26 cellular contexts compared by ENCODE assay signal in the genomic region with DNA sequence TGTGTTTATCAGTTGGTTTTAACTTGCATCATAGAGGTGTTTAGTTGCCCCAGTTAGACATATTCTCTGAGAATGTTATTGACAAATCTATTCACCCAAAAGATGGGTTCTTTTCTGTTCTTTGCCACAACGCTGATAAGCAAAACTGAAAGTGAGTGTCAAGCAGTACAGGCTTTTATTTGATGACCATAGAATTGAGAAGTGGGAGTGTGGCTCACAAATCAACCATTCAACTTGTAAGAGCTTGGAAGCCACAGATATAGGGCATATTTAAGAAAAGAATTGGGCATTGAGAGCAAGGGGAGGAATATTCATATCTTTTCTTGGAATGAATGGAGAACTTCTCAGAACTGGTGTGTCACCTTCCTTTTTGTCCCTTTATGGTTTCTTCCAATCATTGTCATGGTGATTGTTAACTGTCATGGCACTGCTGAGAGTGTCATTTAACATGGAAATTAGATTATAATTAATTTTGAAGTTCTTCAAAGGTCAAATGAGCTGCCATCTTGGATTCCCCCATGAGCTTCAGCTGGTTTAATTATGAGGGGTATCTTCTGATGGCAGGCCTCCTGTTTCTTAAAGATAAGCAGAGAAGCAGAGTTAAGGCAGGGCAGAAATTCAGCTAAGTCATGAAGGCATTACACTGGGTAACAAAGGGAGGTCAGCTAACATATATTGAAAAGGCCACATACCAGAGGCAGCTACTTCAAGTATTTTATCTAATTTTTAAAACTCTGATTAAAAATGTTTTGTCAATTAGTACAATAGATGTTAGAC.
DNase-seq lines count a peak whose midpoint lies in the region; ATAC-seq, FAIRE-seq and TF ChIP-seq lines count a peak whose summit lies in the region.
"Had no signal": no experiment of that assay in that cellular context is flagged by ENCODE, and none has a peak within 500 bp of the region (broad histone marks: within the 10 kb centered on the region; RNA-seq: fewer than 3 reads in every experiment).

No MANE protein-coding gene starts in this region.

- no peak for TF ChIP-seq RAD21 in K562 (CRISPR knock-in tag; conservative IDR thresholded peaks at IDR 0.05 in 1 of 2, IDR thresholded peaks at IDR 0.05 in 1 of 2)

- H3K9me3 ChIP-seq in K562 (replicated peaks; ENCODE audit: control insufficient read depth, insufficient read depth, low read depth, low read length) (no peaks in the 10 kb centered on the region), heart left ventricle (peaks cover 0 to 14% (median 0%) of the 10 kb centered on the region in 12 donors)
- H3K9me3 ChIP-seq: BLaER1 treated with 17β-estradiol and CSF1 and Interleukin-3, amounts not matched to agents 10 nM and 100 nM; SJSA1 had no signal

- TF ChIP-seq CTCF in K562 (IDR thresholded peaks at IDR 0.05 in 2 of 3, conservative IDR thresholded peaks at IDR 0.05 in 1 of 3; ENCODE audit: insufficient read depth in 2 of 3, low read depth in 1 of 3, low read length in 3 of 3) (no peak), heart left ventricle (IDR thresholded peaks at IDR 0.05) (no peak)

- H3K4me3 ChIP-seq in K562 (no peak overlapping the region), heart left ventricle (no peak overlapping the region)
- H3K4me3 ChIP-seq: BLaER1 treated with 17β-estradiol and CSF1 and Interleukin-3, amounts not matched to agents 10 nM and 100 nM; SJSA1 had no signal

- H3K36me3 ChIP-seq in K562 (ENCODE audit: control insufficient read depth, insufficient read depth, low read length), result no peaks in the 10 kb centered on the region
- no peaks in the 10 kb centered on the region for H3K36me3 ChIP-seq in heart left ventricle
- H3K36me3 ChIP-seq: BLaER1 treated with 17β-estradiol and CSF1 and Interleukin-3, amounts not matched to agents 10 nM and 100 nM; SJSA1 had no signal

- H3K9ac ChIP-seq in K562 (ENCODE audit: insufficient read depth in 1 of 2, low read depth in 2 of 2, low read length in 2 of 2), result peak overlapping the region in 1 of 2 experiments; percentile 73; a peak in 2 of 4 replicates
- H3K9ac ChIP-seq: BLaER1 treated with 17β-estradiol and CSF1 and Interleukin-3, amounts not matched to agents 10 nM and 100 nM had no signal

- no peak for TF ChIP-seq POLR2A in K562 (conservative IDR thresholded peaks at IDR 0.05)
- no peak for TF ChIP-seq POLR2A in heart left ventricle (IDR thresholded peaks at IDR 0.05)

- H4K20me1 ChIP-seq in K562 (replicated peaks; ENCODE audit: control insufficient read depth, insufficient read depth, low read length), result no peaks in the 10 kb centered on the region
- H4K20me1 ChIP-seq: BLaER1 treated with 17β-estradiol and CSF1 and Interleukin-3, amounts not matched to agents 10 nM and 100 nM had no signal

- intact Hi-C loops in K562 (cut with micrococcal nuclease), result loop anchor here (1.0 to 5.0 kb wide), 2 partner anchors 23 to 66 kb away; no protein-coding TSS in a partner anchor
- intact Hi-C loops in heart left ventricle (cut with DNase I), result no loop called here

- peak; percentile 89 for FAIRE-seq in K562 (lab: Jason Lieb, UNC)
- FAIRE-seq: H54 had no signal

- peak overlapping the region; percentile 94 for H2AFZ ChIP-seq in K562 (ENCODE audit: low read depth, low read length)

- in situ Hi-C loops in K562 (cut with MboI), result loop anchor here (25.0 kb wide), 1 partner anchor 1921 kb away; the partner anchor contains the start of gene TBX18

- H3K27ac ChIP-seq in K562 (ENCODE audit: extremely low read depth, low read depth, low read length) (peak overlapping the region; percentile 95), heart left ventricle (no peak overlapping the region)
- H3K27ac ChIP-seq: BLaER1 treated with 17β-estradiol and CSF1 and Interleukin-3, amounts not matched to agents 10 nM and 100 nM; SJSA1 had no signal

- POLR2A ChIA-PET in K562 (lab: Yijun Ruan, JAX), result interaction anchor here (0.7 to 1.2 kb wide), 2 partner anchors 43 to 55 kb away, joined by 3 to 4 read pairs; no protein-coding TSS in a partner anchor

- H3K27me3 ChIP-seq in K562 (ENCODE audit: control insufficient read depth in 2 of 2, insufficient read depth in 2 of 2, low read length in 2 of 2) (no peaks in the 10 kb centered on the region), heart left ventricle (no peaks in the 10 kb centered on the region)
- H3K27me3 ChIP-seq: BLaER1 treated with 17β-estradiol and CSF1 and Interleukin-3, amounts not matched to agents 10 nM and 100 nM; SJSA1 had no signal

- H3K9me1 ChIP-seq in K562 (ENCODE audit: control insufficient read depth, insufficient read depth, low read length), result no peaks in the 10 kb centered on the region

- no TSS peak for BruUV-seq in K562 (replicated peaks; lab: Mats Ljungman, UMichigan)

- 0% methylated on average over 1 of the region's 1 CpG for WGBS in K562 (ENCODE audit: insufficient coverage, low coverage, missing lambda C conversion rate)
- WGBS in heart left ventricle, 4 donors, result 66 to 83% (median 72%) methylated on average over 1 of the region's 1 CpG

- no peaks in the 10 kb centered on the region for H3K79me2 ChIP-seq in K562 (ENCODE audit: control insufficient read depth, insufficient read depth, low read length)

- CTCF ChIA-PET in K562 (lab: Yijun Ruan, JAX; ENCODE audit: low intra/inter-chr PET ratio), result no interaction called here

- H3K4me2 ChIP-seq in K562 (ENCODE audit: insufficient read depth, low read length), result peak overlapping the region; percentile 40
- H3K4me2 ChIP-seq: BLaER1 treated with 17β-estradiol and CSF1 and Interleukin-3, amounts not matched to agents 10 nM and 100 nM had no signal

- peak; percentile 57 for ATAC-seq in HG03520 (IDR thresholded peaks at IDR 0.05; ENCODE audit: unreplicated experiment)
- peak; percentile 89 for ATAC-seq in K562
- ATAC-seq in heart left ventricle, result no peak
- no peak for ATAC-seq in HG03025 (IDR thresholded peaks at IDR 0.05; ENCODE audit: low FRiP score, unreplicated experiment)
- ATAC-seq: CD8-positive, alpha-beta T cell; Right ventricle myocardium inferior; T-helper 17 cell had no signal

- H3K4me1 ChIP-seq in K562 (replicated peaks in 1 of 2; ENCODE audit: control insufficient read depth in 2 of 2, insufficient read depth in 2 of 2, low read length in 2 of 2) (peaks cover 11 to 51% of the 10 kb centered on the region in 2 experiments), heart left ventricle (no peaks in the 10 kb centered on the region)
- H3K4me1 ChIP-seq: BLaER1 treated with 17β-estradiol and CSF1 and Interleukin-3, amounts not matched to agents 10 nM and 100 nM; SJSA1 had no signal

- TF ChIP-seq EP300 in K562 (IDR thresholded peaks at IDR 0.05; ENCODE audit: low read length), result peak; percentile 96

- peak; percentile 91 for DNase-seq in CMK (ENCODE audit: low read depth)
- DNase-seq in OCI-M1 (lab: John Stamatoyannopoulos, UW), result peak; percentile 100
- DNase-seq in K562 (ENCODE audit: extremely low read depth in 1 of 4, low spot score in 3 of 4), result peak; percentile 77 to 94 (median 81)
- no peak for DNase-seq in heart left ventricle
- no peak for DNase-seq in activated effector memory CD4-positive, alpha-beta T cell treated with Interleukin-2 at 50 U/mL for 16 hours
- no peak for DNase-seq in NCI-H2081 treated with DMSO at 0.1 percent for 48 hours (lab: John Stamatoyannopoulos, UW)
- DNase-seq: 8988T; CD8-positive, alpha-beta T cell; DMS53; GDM1; IMR-90; Karpas-422; NCI-H1048; NCI-H1436; NCI-H187 treated with DMSO at 0.1 percent for 48 hours; NCI-H226; NCI-H510A treated with DMSO at 0.1 percent for 48 hours; NCI-H748 treated with DMSO at 0.1 percent for 48 hours; NK-92 treated with Interleukin-12 subunit alpha and Interleukin-12 subunit beta, amount 100 ng/mL, for 24 hours; T-helper 17 cell had no signal

TF ChIP-seq in K562, 482 proteins besides CTCF, POLR2A, EP300 and RAD21 (continues in another document):
- TF ChIP-seq CBFB (CRISPR knock-in tag; IDR thresholded peaks at IDR 0.05) (no peak), IRF2 (CRISPR knock-in tag; IDR thresholded peaks at IDR 0.05) (no peak), THRAP3 (IDR thresholded peaks at IDR 0.05; ENCODE audit: borderline replicate concordance) (no peak), MLX (CRISPR knock-in tag; conservative IDR thresholded peaks at IDR 0.05) (no peak), KAT7 (CRISPR knock-in tag; IDR thresholded peaks at IDR 0.05; ENCODE audit: borderline replicate concordance) (no peak)
- TF ChIP-seq, protein P1, sequence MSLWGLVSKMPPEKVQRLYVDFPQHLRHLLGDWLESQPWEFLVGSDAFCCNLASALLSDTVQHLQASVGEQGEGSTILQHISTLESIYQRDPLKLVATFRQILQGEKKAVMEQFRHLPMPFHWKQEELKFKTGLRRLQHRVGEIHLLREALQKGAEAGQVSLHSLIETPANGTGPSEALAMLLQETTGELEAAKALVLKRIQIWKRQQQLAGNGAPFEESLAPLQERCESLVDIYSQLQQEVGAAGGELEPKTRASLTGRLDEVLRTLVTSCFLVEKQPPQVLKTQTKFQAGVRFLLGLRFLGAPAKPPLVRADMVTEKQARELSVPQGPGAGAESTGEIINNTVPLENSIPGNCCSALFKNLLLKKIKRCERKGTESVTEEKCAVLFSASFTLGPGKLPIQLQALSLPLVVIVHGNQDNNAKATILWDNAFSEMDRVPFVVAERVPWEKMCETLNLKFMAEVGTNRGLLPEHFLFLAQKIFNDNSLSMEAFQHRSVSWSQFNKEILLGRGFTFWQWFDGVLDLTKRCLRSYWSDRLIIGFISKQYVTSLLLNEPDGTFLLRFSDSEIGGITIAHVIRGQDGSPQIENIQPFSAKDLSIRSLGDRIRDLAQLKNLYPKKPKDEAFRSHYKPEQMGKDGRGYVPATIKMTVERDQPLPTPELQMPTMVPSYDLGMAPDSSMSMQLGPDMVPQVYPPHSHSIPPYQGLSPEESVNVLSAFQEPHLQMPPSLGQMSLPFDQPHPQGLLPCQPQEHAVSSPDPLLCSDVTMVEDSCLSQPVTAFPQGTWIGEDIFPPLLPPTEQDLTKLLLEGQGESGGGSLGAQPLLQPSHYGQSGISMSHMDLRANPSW (CRISPR knock-in tag; IDR thresholded peaks at IDR 0.05), result no peak

Comparison
In these comparisons a context has a peak if more than half of its experiments do, and no peak if none do; other contexts are left out.
1. DNase-seq: peak in CMK (single experiment), OCI-M1 (single experiment) and K562 (4 of 4); none in heart left ventricle (0 of 5), activated effector memory CD4-positive, alpha-beta T cell treated with Interleukin-2 at 50 U/mL for 16 hours (single experiment) and NCI-H2081 treated with DMSO at 0.1 percent for 48 hours (single experiment).
2. ATAC-seq: peak in HG03520 (single experiment) and K562 (single experiment); none in heart left ventricle (0 of 4) and HG03025 (single experiment).